8 cellular contexts compared by ENCODE assay signal in genomic region chr18:36187826-36188721, GRCh38. TPM values are rescaled to one million over a fixed set of nuclear protein-coding genes. Genes with fewer than 3 reads are reported as not detected.
DNase-seq lines count a peak whose midpoint lies in the region; ATAC-seq and TF ChIP-seq lines count a peak whose summit lies in the region.

No MANE protein-coding gene starts in this region.

- ATAC-seq in stimulated activated naive CD8-positive, alpha-beta T cell treated with anti-CD3 and anti-CD28 coated beads, Interleukin-15, Interleukin-2, amounts not matched to agents 100 U/mL and 50 U/mL, for 24 hours = no peak
- ATAC-seq in T-cell (replicated peaks in 1 of 4) (peak; percentile 28 to 37 (median 32)), HG02870 (IDR thresholded peaks at IDR 0.05; ENCODE audit: unreplicated experiment) (no peak)

- no peaks in the 10 kb centered on the region for H3K9me3 Mint-ChIP-seq in stimulated activated naive CD8-positive, alpha-beta T cell treated with anti-CD3 and anti-CD28 coated beads, Interleukin-15, Interleukin-2, amounts not matched to agents 100 ng/mL and 50 ng/mL, for 24 hours
- no peaks in the 10 kb centered on the region for H3K9me3 Mint-ChIP-seq in T-cell
- H3K9me3 Mint-ChIP-seq in progenitor cell of endocrine pancreas (ENCODE audit: low read depth) = no peaks in the 10 kb centered on the region

- peak overlapping the region; percentile 27 for H3K27ac Mint-ChIP-seq in stimulated activated naive CD8-positive, alpha-beta T cell treated with anti-CD3 and anti-CD28 coated beads, Interleukin-15, Interleukin-2, amounts not matched to agents 100 ng/mL and 50 ng/mL, for 24 hours
- H3K27ac Mint-ChIP-seq in T-cell (no peak overlapping the region), progenitor cell of endocrine pancreas (no peak overlapping the region)

- no peaks in the 10 kb centered on the region for H3K36me3 Mint-ChIP-seq in stimulated activated naive CD8-positive, alpha-beta T cell treated with anti-CD3 and anti-CD28 coated beads, Interleukin-15, Interleukin-2, amounts not matched to agents 100 ng/mL and 50 ng/mL, for 24 hours (ENCODE audit: low read depth)
- H3K36me3 Mint-ChIP-seq in T-cell (no peaks in the 10 kb centered on the region), progenitor cell of endocrine pancreas (ENCODE audit: insufficient read depth) (no peaks in the 10 kb centered on the region)

- TF ChIP-seq CTCF in foreskin fibroblast (IDR thresholded peaks at IDR 0.05; ENCODE audit: low read depth, low read length) = no peak
- no peak for TF ChIP-seq CTCF in progenitor cell of endocrine pancreas (IDR thresholded peaks at IDR 0.05; ENCODE audit: unreplicated experiment)

- CTCF ChIA-PET in T-cell (lab: Charles Lee) = interaction anchor here in 1 of 2 donors (1.1 kb wide), 1 partner anchor 54 kb away, joined by 3 read pairs; no protein-coding TSS in a partner anchor

- peak overlapping the region; percentile 73 for H3K4me3 Mint-ChIP-seq in stimulated activated naive CD8-positive, alpha-beta T cell treated with anti-CD3 and anti-CD28 coated beads, Interleukin-15, Interleukin-2, amounts not matched to agents 100 ng/mL and 50 ng/mL, for 24 hours
- H3K4me3 Mint-ChIP-seq in T-cell = peak overlapping the region; percentile 71 to 83 (median 75)
- peak overlapping the region; percentile 81 for H3K4me3 Mint-ChIP-seq in progenitor cell of endocrine pancreas (ENCODE audit: low read depth)

- POLR2A ChIA-PET in T-cell (lab: Charles Lee) = interaction anchor here in 1 of 2 donors (1.0 kb wide), 1 partner anchor 8 kb away, joined by 3 read pairs; no protein-coding TSS in a partner anchor

- no peak for DNase-seq in stimulated activated naive CD8-positive, alpha-beta T cell treated with anti-CD3 and anti-CD28 coated beads, Interleukin-15, Interleukin-2, amounts not matched to agents 100 U/mL and 50 U/mL, for 24 hours
- no peak for DNase-seq in T-cell
- peak; percentile 50 to 76 for DNase-seq in foreskin fibroblast
- peak; percentile 19 for DNase-seq in progenitor cell of endocrine pancreas (ENCODE audit: low spot score, unreplicated experiment)
- DNase-seq in HuH-7 (ENCODE audit: low spot score) = no peak
- DNase-seq in KG1 (lab: John Stamatoyannopoulos, UW) = no peak

- H3K27me3 Mint-ChIP-seq in stimulated activated naive CD8-positive, alpha-beta T cell treated with anti-CD3 and anti-CD28 coated beads, Interleukin-15, Interleukin-2, amounts not matched to agents 100 ng/mL and 50 ng/mL, for 24 hours = peaks cover 38% of the 10 kb centered on the region
- H3K27me3 Mint-ChIP-seq in T-cell = peaks cover 20 to 24% of the 10 kb centered on the region in 2 donors
- H3K27me3 Mint-ChIP-seq in progenitor cell of endocrine pancreas = peaks cover 68% of the 10 kb centered on the region

- peaks cover 10% of the 10 kb centered on the region for H3K4me1 Mint-ChIP-seq in stimulated activated naive CD8-positive, alpha-beta T cell treated with anti-CD3 and anti-CD28 coated beads, Interleukin-15, Interleukin-2, amounts not matched to agents 100 ng/mL and 50 ng/mL, for 24 hours (ENCODE audit: low read depth)
- H3K4me1 Mint-ChIP-seq in T-cell (peaks cover 13 to 15% (median 14%) of the 10 kb centered on the region in 3 donors), progenitor cell of endocrine pancreas (ENCODE audit: low read depth) (peaks cover 3% of the 10 kb centered on the region)

- peak overlapping the region; percentile 85 to 98 for H3K4me3 ChIP-seq in foreskin fibroblast (ENCODE audit: low read depth in 1 of 2, low read length in 2 of 2)

RNA-seq across cellular contexts. Expression of gene MOCOS, which starts 0.8 kb away (rescaled TPM):
- under 1 TPM; 0.05 to 0.47 (median 0.16) TPM for total RNA-seq in T-cell
- total RNA-seq in progenitor cell of endocrine pancreas = 2.0 and 3.0 TPM in 2 replicates

RNA-seq across cellular contexts. Expression of gene ELP2, which starts 58.4 kb away (rescaled TPM):
- 100 to 1,000 TPM; 109 to 156 (median 150) TPM for total RNA-seq in T-cell
- 111 TPM in 2 replicates for total RNA-seq in progenitor cell of endocrine pancreas

RNA-seq across cellular contexts. Expression of gene SLC39A6, which starts 58.9 kb away (rescaled TPM):
- total RNA-seq in T-cell = 10 to 100 TPM; 14.3 to 18.3 (median 16.8) TPM
- total RNA-seq in progenitor cell of endocrine pancreas = 78.1 and 80.1 TPM in 2 replicates

Comparison
In these comparisons a context has a peak if more than half of its experiments do, and no peak if none do; other contexts are left out.
1. ATAC-seq: peak in T-cell (4 of 4); none in stimulated activated naive CD8-positive, alpha-beta T cell treated with anti-CD3 and anti-CD28 coated beads, Interleukin-15, Interleukin-2, amounts not matched to agents 100 U/mL and 50 U/mL, for 24 hours (single experiment) and HG02870 (single experiment).
2. DNase-seq: peak in foreskin fibroblast (2 of 2) and progenitor cell of endocrine pancreas (single experiment); none in stimulated activated naive CD8-positive, alpha-beta T cell treated with anti-CD3 and anti-CD28 coated beads, Interleukin-15, Interleukin-2, amounts not matched to agents 100 U/mL and 50 U/mL, for 24 hours (single experiment), T-cell (0 of 34), HuH-7 (single experiment) and KG1 (single experiment).
3. Peak in every context shown above with its lines, with median percentiles within 50 percentile points of each other: H3K4me3 Mint-ChIP-seq.